Comparison of ENCODE assay signal across 10 cellular contexts in the genomic region with DNA sequence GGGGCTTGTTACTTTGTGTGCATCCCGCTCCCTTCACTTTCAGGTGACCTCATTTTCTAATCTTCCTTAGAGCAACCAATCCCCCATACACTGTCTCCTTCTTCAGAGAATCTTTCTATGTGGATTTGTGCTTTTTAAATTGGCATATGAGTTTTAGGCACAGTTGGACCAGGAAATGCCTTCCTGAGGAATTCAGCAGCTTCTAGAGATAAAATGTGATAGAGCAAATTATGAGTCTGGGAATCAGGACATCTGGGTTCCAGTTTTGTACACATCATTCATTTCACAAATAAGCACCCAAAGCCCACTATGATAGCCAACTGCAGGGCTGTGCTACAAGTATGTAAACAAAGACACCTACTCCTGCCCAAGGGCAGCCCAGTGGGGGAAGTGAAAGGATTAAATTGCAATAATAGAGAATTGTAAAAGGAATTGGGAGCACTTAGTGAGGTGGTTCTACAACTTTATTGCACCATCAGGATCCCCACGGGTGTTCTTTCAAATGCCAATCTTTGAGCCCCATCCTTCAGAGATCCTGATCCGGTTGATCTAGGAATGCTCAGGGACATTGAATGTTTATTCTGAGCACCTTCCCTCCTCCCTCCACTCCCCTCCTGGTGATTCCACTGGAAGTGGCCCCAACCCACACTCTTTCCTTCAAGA. TPM values are rescaled to one million over a fixed set of nuclear protein-coding genes. Genes with fewer than 3 reads are reported as not detected.
DNase-seq lines count a peak whose midpoint lies in the region; ATAC-seq and TF ChIP-seq lines count a peak whose summit lies in the region.
"Had no signal": no experiment of that assay in that cellular context is flagged by ENCODE, and none has a peak within 500 bp of the region (broad histone marks: within the 10 kb centered on the region; RNA-seq: fewer than 3 reads in every experiment).

No MANE protein-coding gene starts in this region.

- H4K20me1 ChIP-seq in OCI-LY7 (ENCODE audit: insufficient read depth, low read length) = no peaks in the 10 kb centered on the region

- no peak for DNase-seq in CD4-positive, alpha-beta memory T cell
- DNase-seq in HS-27A (ENCODE audit: low read depth) = peak; percentile 95
- DNase-seq in activated naive CD8-positive, alpha-beta T cell treated with anti-CD3 and anti-CD28 coated beads, Interleukin-2, amount 10 ng/mL, durations not matched to agents 7 days and 5 days = peak; percentile 9
- no peak for DNase-seq in memory B cell (ENCODE audit: low spot score in 2 of 2)
- DNase-seq in posterior vena cava (ENCODE audit: low spot score) = no peak
- no peak for DNase-seq in activated effector memory CD4-positive, alpha-beta T cell treated with anti-CD3 and anti-CD28 coated beads, Interleukin-2, amount 50 U/mL, for 16 hours
- no peak for DNase-seq in OCI-LY7 (ENCODE audit: low spot score)
- DNase-seq: activated T-cell treated with anti-CD3 and anti-CD28 coated beads for 4 hours had no signal

- no peaks in the 10 kb centered on the region for H3K27me3 Mint-ChIP-seq in CD4-positive, alpha-beta memory T cell
- no peaks in the 10 kb centered on the region for H3K27me3 Mint-ChIP-seq in activated naive CD8-positive, alpha-beta T cell treated with anti-CD3 and anti-CD28 coated beads, Interleukin-2, amount 10 ng/mL, durations not matched to agents 7 days and 5 days
- H3K27me3 Mint-ChIP-seq in memory B cell = no peaks in the 10 kb centered on the region

- peak overlapping the region in 1 of 8 donors; percentile 8 for H3K4me3 Mint-ChIP-seq in CD4-positive, alpha-beta memory T cell
- no peak overlapping the region for H3K4me3 Mint-ChIP-seq in activated naive CD8-positive, alpha-beta T cell treated with anti-CD3 and anti-CD28 coated beads, Interleukin-2, amount 10 ng/mL, durations not matched to agents 7 days and 5 days
- no peak overlapping the region for H3K4me3 Mint-ChIP-seq in memory B cell

- intact Hi-C loops in CD4-positive, alpha-beta memory T cell (cut with micrococcal nuclease) = no loop called here
- intact Hi-C loops in posterior vena cava (cut with DNase I) (loop anchor here in 1 of 2 donors (5.0 kb wide), 1 partner anchor 303 kb away; no protein-coding TSS in a partner anchor), OCI-LY7 (cut with micrococcal nuclease; ENCODE audit: unreplicated experiment) (no loop called here)

- H3K4me3 ChIP-seq in CD4-positive, alpha-beta memory T cell (ENCODE audit: low read length in 2 of 2) = no peak overlapping the region
- no peak overlapping the region for H3K4me3 ChIP-seq in OCI-LY7 (ENCODE audit: low read depth, low read length, poor library complexity, severe bottlenecking)
- H3K4me3 ChIP-seq: gastroesophageal sphincter had no signal

- no peaks in the 10 kb centered on the region for H3K79me2 ChIP-seq in OCI-LY7 (ENCODE audit: insufficient read depth, low read depth, low read length)

- peaks cover 17 to 34% (median 24%) of the 10 kb centered on the region in 4 donors for H3K4me1 Mint-ChIP-seq in CD4-positive, alpha-beta memory T cell
- peaks cover 23% of the 10 kb centered on the region for H3K4me1 Mint-ChIP-seq in activated naive CD8-positive, alpha-beta T cell treated with anti-CD3 and anti-CD28 coated beads, Interleukin-2, amount 10 ng/mL, durations not matched to agents 7 days and 5 days
- peaks cover 31% of the 10 kb centered on the region for H3K4me1 Mint-ChIP-seq in memory B cell

- no peaks in the 10 kb centered on the region for H3K9me3 Mint-ChIP-seq in CD4-positive, alpha-beta memory T cell
- H3K9me3 Mint-ChIP-seq in activated naive CD8-positive, alpha-beta T cell treated with anti-CD3 and anti-CD28 coated beads, Interleukin-2, amount 10 ng/mL, durations not matched to agents 7 days and 5 days = no peaks in the 10 kb centered on the region
- no peaks in the 10 kb centered on the region for H3K9me3 Mint-ChIP-seq in memory B cell

- no peak for TF ChIP-seq CTCF in OCI-LY7 (conservative IDR thresholded peaks at IDR 0.05; ENCODE audit: low read length)

- no peaks in the 10 kb centered on the region for H3K27me3 ChIP-seq in CD4-positive, alpha-beta memory T cell (ENCODE audit: insufficient read depth, low read length)
- H3K27me3 ChIP-seq: gastroesophageal sphincter had no signal

- peaks cover 6% of the 10 kb centered on the region for H3K4me1 ChIP-seq in CD4-positive, alpha-beta memory T cell (ENCODE audit: insufficient read depth, low read length)
- H3K4me1 ChIP-seq in OCI-LY7 (ENCODE audit: insufficient read depth, low read length, poor library complexity, severe bottlenecking) = no peaks in the 10 kb centered on the region

- H3K36me3 Mint-ChIP-seq in CD4-positive, alpha-beta memory T cell = peaks cover 14 to 20% of the 10 kb centered on the region in 2 donors
- peaks cover 40% of the 10 kb centered on the region for H3K36me3 Mint-ChIP-seq in activated naive CD8-positive, alpha-beta T cell treated with anti-CD3 and anti-CD28 coated beads, Interleukin-2, amount 10 ng/mL, durations not matched to agents 7 days and 5 days
- peaks cover 14% of the 10 kb centered on the region for H3K36me3 Mint-ChIP-seq in memory B cell

- no peak overlapping the region for H3K27ac ChIP-seq in CD4-positive, alpha-beta memory T cell (ENCODE audit: low read depth, low read length)
- no peak overlapping the region for H3K27ac ChIP-seq in OCI-LY7 (ENCODE audit: low read depth, low read length, poor library complexity, severe bottlenecking)

- no peak overlapping the region for H2AFZ ChIP-seq in OCI-LY7 (ENCODE audit: low read length)

- POLR2A ChIA-PET in CD4-positive, alpha-beta memory T cell (lab: Charles Lee; ENCODE audit: partially characterized antibody) = interaction anchor here (1.2 to 2.8 kb wide), 5 partner anchors 10 to 34 kb away, joined by 4 to 11 read pairs (median 7); no protein-coding TSS in a partner anchor
- POLR2A ChIA-PET in activated naive CD8-positive, alpha-beta T cell treated with anti-CD3 and anti-CD28 coated beads, Interleukin-2, amount 10 ng/mL, durations not matched to agents 7 days and 5 days (lab: Charles Lee) = interaction anchor here (0.7 to 6.2 kb wide), 4 partner anchors 10 to 499 kb away, joined by 4 to 49 read pairs (median 11); no protein-coding TSS in a partner anchor
- POLR2A ChIA-PET in OCI-LY7 (lab: Charles Lee) = interaction anchor here (0.6 to 3.4 kb wide), 7 partner anchors 8 to 210 kb away, joined by 3 to 15 read pairs (median 5); no protein-coding TSS in a partner anchor

- no peaks in the 10 kb centered on the region for H3K9me2 ChIP-seq in OCI-LY7 (ENCODE audit: insufficient read depth, low read length)

- no peaks in the 10 kb centered on the region for H3K9me3 ChIP-seq in CD4-positive, alpha-beta memory T cell (ENCODE audit: control insufficient read depth in 1 of 2, low read length in 2 of 2)
- H3K9me3 ChIP-seq in OCI-LY7 (ENCODE audit: low read length) = no peaks in the 10 kb centered on the region
- H3K9me3 ChIP-seq: gastroesophageal sphincter had no signal

- no peaks in the 10 kb centered on the region for H3K36me3 ChIP-seq in CD4-positive, alpha-beta memory T cell (ENCODE audit: insufficient read depth, low read length)
- H3K36me3 ChIP-seq in OCI-LY7 (ENCODE audit: insufficient read depth, low read length) = peaks cover 33% of the 10 kb centered on the region
- H3K36me3 ChIP-seq: gastroesophageal sphincter had no signal

- CTCF ChIA-PET in CD4-positive, alpha-beta memory T cell (lab: Charles Lee; ENCODE audit: partially characterized antibody) = interaction anchor here (0.7 to 1.0 kb wide), 3 partner anchors 13 to 184 kb away, joined by 3 to 4 read pairs (median 3); no protein-coding TSS in a partner anchor
- CTCF ChIA-PET in OCI-LY7 (lab: Charles Lee; ENCODE audit: unreplicated experiment) = interaction anchor here (0.6 kb wide), 1 partner anchor 10 kb away, joined by 4 read pairs; no protein-coding TSS in a partner anchor

- H3K4me2 ChIP-seq in OCI-LY7 (ENCODE audit: low read length) = no peak overlapping the region

- no peak for ATAC-seq in activated naive CD8-positive, alpha-beta T cell treated with anti-CD3 and anti-CD28 coated beads, Interleukin-2, amount 10 ng/mL, durations not matched to agents 7 days and 5 days (ENCODE audit: low read depth)
- ATAC-seq in memory B cell (ENCODE audit: low read depth) (no peak), HG02938 (IDR thresholded peaks at IDR 0.05; ENCODE audit: unreplicated experiment) (no peak)
- ATAC-seq: gastroesophageal sphincter had no signal

- peak overlapping the region in 6 of 7 donors; percentile 6 to 81 (median 22) for H3K27ac Mint-ChIP-seq in CD4-positive, alpha-beta memory T cell
- no peak overlapping the region for H3K27ac Mint-ChIP-seq in activated naive CD8-positive, alpha-beta T cell treated with anti-CD3 and anti-CD28 coated beads, Interleukin-2, amount 10 ng/mL, durations not matched to agents 7 days and 5 days
- H3K27ac Mint-ChIP-seq in memory B cell = peak overlapping the region; percentile 82

- BruUV-seq in OCI-LY7 (replicated peaks; lab: Mats Ljungman, UMichigan) = no TSS peak

RNA-seq across cellular contexts. Expression of a gene that starts 11.3 kb away (rescaled TPM):
- total RNA-seq in CD4-positive, alpha-beta memory T cell = 10 to 100 TPM; 59.8 to 62.7 TPM
- 10 to 100 TPM; 25.8 to 34.6 TPM for polyA plus RNA-seq in CD4-positive, alpha-beta memory T cell
- total RNA-seq in activated naive CD8-positive, alpha-beta T cell treated with anti-CD3 and anti-CD28 coated beads, Interleukin-2, amount 10 ng/mL, durations not matched to agents 7 days and 5 days = 10 to 100 TPM; 79.3 to 81.0 TPM
- 10 to 100 TPM; 56.9 to 73.4 TPM for total RNA-seq in posterior vena cava
- total RNA-seq in OCI-LY7 (2014; rRNA removed; shearing (Covaris generic)) = 42.2 and 63.0 TPM in 2 replicates
- 95.1 and 108 TPM in 2 replicates for total RNA-seq in OCI-LY7 (2022)

RNA-seq across cellular contexts. Expression of a gene that starts 54.2 kb away (rescaled TPM):
- 1,000 to 10,000 TPM; 1,218 to 1,245 TPM for total RNA-seq in CD4-positive, alpha-beta memory T cell
- polyA plus RNA-seq in CD4-positive, alpha-beta memory T cell = 1,000 to 10,000 TPM; 5,559 to 6,561 TPM
- 1,000 to 10,000 TPM; 4,217 to 4,653 TPM for total RNA-seq in activated naive CD8-positive, alpha-beta T cell treated with anti-CD3 and anti-CD28 coated beads, Interleukin-2, amount 10 ng/mL, durations not matched to agents 7 days and 5 days
- total RNA-seq in posterior vena cava (1,000 to 10,000 TPM; 1,249 to 1,274 TPM), OCI-LY7 (2022) (869 and 903 TPM in 2 replicates)
- total RNA-seq in OCI-LY7 (2014; rRNA removed; shearing (Covaris generic)) = 1,901 and 3,039 TPM in 2 replicates

Comparison
In these comparisons a context has a peak if more than half of its experiments do, and no peak if none do; other contexts are left out.
1. DNase-seq: peak in HS-27A (single experiment) and activated naive CD8-positive, alpha-beta T cell treated with anti-CD3 and anti-CD28 coated beads, Interleukin-2, amount 10 ng/mL, durations not matched to agents 7 days and 5 days (single experiment); none in CD4-positive, alpha-beta memory T cell (0 of 5), memory B cell (0 of 2), posterior vena cava (single experiment), activated effector memory CD4-positive, alpha-beta T cell treated with anti-CD3 and anti-CD28 coated beads, Interleukin-2, amount 50 U/mL, for 16 hours (single experiment) and OCI-LY7 (single experiment).